20 cellular contexts compared by ENCODE assay signal in the genomic region with DNA sequence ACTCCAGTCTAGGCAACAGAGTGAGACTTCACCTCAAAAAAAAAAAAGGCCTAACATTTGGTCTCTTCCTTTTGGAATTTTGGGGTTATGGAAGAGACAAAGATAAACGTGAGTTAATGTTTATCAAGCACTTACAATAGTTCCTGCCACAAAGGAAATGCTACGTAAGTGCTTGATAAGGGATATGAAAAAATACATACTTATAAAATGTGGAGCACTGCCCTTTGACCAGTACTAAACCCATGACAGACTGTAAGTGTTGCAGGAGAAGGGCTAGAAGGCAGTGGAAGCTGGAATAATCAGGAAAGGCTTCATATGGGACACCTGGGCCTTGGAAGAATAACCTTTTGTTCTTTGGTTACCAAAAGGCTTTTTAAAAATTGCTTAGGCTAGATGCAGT.
"Had no signal": no experiment of that assay in that cellular context is flagged by ENCODE, and none has a peak within 500 bp of the region (broad histone marks: within the 10 kb centered on the region; RNA-seq: fewer than 3 reads in every experiment).

No MANE protein-coding gene starts in this region.

- ATAC-seq: activated CD8-positive, alpha-beta T cell treated with anti-CD3 and anti-CD28 coated beads for 36 hours; activated T-cell treated with anti-CD3 and anti-CD28 coated beads, Interleukin-2, amount 50 U/mL, for 72 hours; effector memory CD8-positive, alpha-beta T cell; left cardiac atrium; naive thymus-derived CD4-positive, alpha-beta T cell; sciatic nerve had no signal

- H3K4me1 ChIP-seq: ascending aorta, suprapubic skin had no signal

- H3K9me3 ChIP-seq: ascending aorta, neutrophil, suprapubic skin had no signal

- H3K4me3 ChIP-seq: ascending aorta, suprapubic skin had no signal

- H3K27me3 ChIP-seq: ascending aorta, neutrophil, suprapubic skin had no signal

- H3K27ac ChIP-seq: ascending aorta, neutrophil, suprapubic skin had no signal

- FAIRE-seq: bronchial epithelial cell had no signal

- DNase-seq: activated CD4-positive, alpha-beta T cell treated with anti-CD3 and anti-CD28 coated beads for 4 hours; activated CD8-positive, alpha-beta memory T cell treated with anti-CD3 and anti-CD28 coated beads, Interleukin-2, amount 50 U/mL, for 4 hours; activated CD8-positive, alpha-beta T cell treated with anti-CD3 and anti-CD28 coated beads for 36 hours; activated gamma-delta T cell treated with Interleukin-2 at 50 U/mL for 16 hours; activated naive CD8-positive, alpha-beta T cell treated with anti-CD3 and anti-CD28 coated beads, Interleukin-2, amount 10 ng/mL, durations not matched to agents 7 days and 5 days; activated T-cell treated with anti-CD3 and anti-CD28 coated beads, Interleukin-2, amount 50 U/mL, for 72 hours; effector memory CD8-positive, alpha-beta T cell; glutamatergic neuron; immature natural killer cell; left cardiac atrium; naive thymus-derived CD4-positive, alpha-beta T cell; SIG-M5; stimulated activated CD4-positive, alpha-beta T cell treated with anti-CD3 and anti-CD28 coated beads, Interleukin-12 subunit alpha, Interleukin-12 subunit beta, amount 100 ng/mL, for 4 hours; stimulated activated naive CD4-positive, alpha-beta T cell treated with Interleukin-2 at 50 U/mL for 16 hours; T-helper 2 cell had no signal
